In the genomic region with DNA sequence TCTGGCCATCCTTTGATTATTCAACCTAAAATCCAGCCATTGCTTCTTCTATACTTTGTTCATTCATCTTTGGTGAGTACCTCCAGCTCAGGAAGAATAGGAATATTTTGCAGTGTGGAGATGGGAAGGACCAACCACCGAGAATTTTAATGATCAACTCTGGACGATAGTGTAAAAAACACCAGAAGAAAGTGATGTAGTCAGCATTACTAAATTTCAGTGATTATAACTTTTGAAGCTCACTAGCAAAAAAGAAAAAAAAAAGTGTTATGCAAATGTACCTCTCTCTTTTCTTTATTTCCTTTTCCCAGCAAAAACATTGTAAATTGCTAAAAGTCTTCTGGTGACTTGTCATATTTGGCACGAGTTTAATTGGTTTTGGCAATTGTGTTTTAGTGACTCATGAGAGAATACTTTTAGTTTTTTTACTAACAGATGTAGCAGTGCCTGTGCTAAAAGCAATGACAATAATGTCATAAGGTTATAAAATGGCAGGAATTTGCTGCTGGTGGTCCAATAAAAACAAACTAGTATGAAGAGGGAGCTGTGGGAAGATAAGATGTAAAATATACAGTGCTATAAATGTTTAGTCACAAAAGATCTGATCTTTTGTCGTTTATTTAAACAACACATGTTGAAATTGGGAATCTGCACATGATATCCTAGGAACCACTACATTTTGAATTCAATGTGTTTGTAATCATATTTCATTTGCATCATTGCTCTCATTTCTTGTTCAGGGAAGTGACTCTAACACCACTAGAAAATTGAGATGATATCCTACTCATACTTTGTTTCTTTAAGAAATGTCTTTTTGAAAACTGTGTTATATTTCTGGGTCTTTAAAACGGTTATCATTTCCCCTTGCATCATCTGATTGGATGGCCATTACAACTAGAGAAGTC, we compare ENCODE assay signal across 13 cellular contexts.
DNase-seq lines count a peak whose midpoint lies in the region; ATAC-seq, FAIRE-seq and TF ChIP-seq lines count a peak whose summit lies in the region.
"Had no signal": no experiment of that assay in that cellular context is flagged by ENCODE, and none has a peak within 500 bp of the region (broad histone marks: within the 10 kb centered on the region; RNA-seq: fewer than 3 reads in every experiment).

No MANE protein-coding gene starts in this region.

- H3K4me3 ChIP-seq in AG04450 (ENCODE audit: low read depth, low read length) (no peak overlapping the region), mesenchymal stem cell (ENCODE audit: insufficient read depth in 1 of 2, low read depth in 1 of 2, low read length in 2 of 2) (no peak overlapping the region)
- H3K4me3 ChIP-seq: colonic mucosa had no signal

- H3K18ac ChIP-seq in mesenchymal stem cell (ENCODE audit: low read depth in 1 of 2, low read length in 2 of 2), result no peak overlapping the region

- no peak for ATAC-seq in HG03439 (IDR thresholded peaks at IDR 0.05; ENCODE audit: unreplicated experiment)

- H2BK12ac ChIP-seq in mesenchymal stem cell (ENCODE audit: low read length in 2 of 2), result no peak overlapping the region

- no peak overlapping the region for H2AK5ac ChIP-seq in mesenchymal stem cell (ENCODE audit: low read length, severe bottlenecking)

- WGBS in mesenchymal stem cell, result 51% methylated on average over 3 of the region's 5 CpGs

- H2BK120ac ChIP-seq in mesenchymal stem cell (ENCODE audit: low read depth, low read length), result no peak overlapping the region

- peak; percentile 100 for FAIRE-seq in endometrium (lab: Jason Lieb, UNC)
- FAIRE-seq: GM12892 had no signal

- no peaks in the 10 kb centered on the region for H3K36me3 ChIP-seq in mesenchymal stem cell (ENCODE audit: control insufficient read depth in 1 of 2, insufficient read depth in 2 of 2, low read depth in 1 of 2, low read length in 2 of 2)
- H3K36me3 ChIP-seq: colonic mucosa had no signal

- peak overlapping the region; percentile 84 for H3K27ac ChIP-seq in AG04450 (ENCODE audit: low read depth, low read length)
- peak overlapping the region; percentile 28 for H3K27ac ChIP-seq in mesenchymal stem cell (ENCODE audit: low read length, poor library complexity, severe bottlenecking)
- H3K27ac ChIP-seq: colonic mucosa had no signal

- POLR2A ChIA-PET in AG04450 (lab: Yijun Ruan, JAX), result interaction anchor here (0.7 to 1.5 kb wide), 4 partner anchors 12 to 28 kb away, joined by 3 to 4 read pairs (median 3); no protein-coding TSS in a partner anchor

- H3K9ac ChIP-seq in mesenchymal stem cell (ENCODE audit: low read length), result no peak overlapping the region

- H3K27me3 ChIP-seq in AG04450 (ENCODE audit: control insufficient read depth, insufficient read depth, low read length), result no peaks in the 10 kb centered on the region
- H3K27me3 ChIP-seq in mesenchymal stem cell (ENCODE audit: control insufficient read depth in 1 of 2, insufficient read depth in 1 of 2, low read length in 2 of 2), result no peaks in the 10 kb centered on the region
- H3K27me3 ChIP-seq: colonic mucosa had no signal

- no peaks in the 10 kb centered on the region for H3K79me1 ChIP-seq in mesenchymal stem cell (replicated peaks; ENCODE audit: low read length, poor library complexity, severe bottlenecking)

- H3K4me2 ChIP-seq in mesenchymal stem cell (ENCODE audit: low read length, poor library complexity, severe bottlenecking), result no peak overlapping the region

- no peaks in the 10 kb centered on the region for H3K9me3 ChIP-seq in AG04450 (ENCODE audit: control insufficient read depth, insufficient read depth, low read length)
- no peaks in the 10 kb centered on the region for H3K9me3 ChIP-seq in mesenchymal stem cell (ENCODE audit: control insufficient read depth, low read length)
- H3K9me3 ChIP-seq: colonic mucosa had no signal

- H4K91ac ChIP-seq in mesenchymal stem cell (ENCODE audit: low read length), result no peak overlapping the region

- no peak for TF ChIP-seq CTCF in AG04450 (IDR thresholded peaks at IDR 0.05; ENCODE audit: low read depth, low read length)

- peaks cover 2% of the 10 kb centered on the region for H3K4me1 ChIP-seq in mesenchymal stem cell (ENCODE audit: control insufficient read depth, insufficient read depth, low read depth, low read length)
- H3K4me1 ChIP-seq: colonic mucosa had no signal

- H2BK15ac ChIP-seq in mesenchymal stem cell (ENCODE audit: low read depth, poor library complexity, severe bottlenecking), result no peak overlapping the region

- CTCF ChIA-PET in AG04450 (lab: Charles Lee), result interaction anchor here (0.7 kb wide), 1 partner anchor 516 kb away, joined by 3 read pairs; no protein-coding TSS in a partner anchor

- no peak overlapping the region for H2BK5ac ChIP-seq in mesenchymal stem cell (ENCODE audit: low read depth, low read length, poor library complexity, severe bottlenecking)

- peak; percentile 91 for DNase-seq in AG04450 (ENCODE audit: low read depth, low spot score)
- peak; percentile 70 for DNase-seq in LoVo (ENCODE audit: low spot score)
- peak; percentile 61 for DNase-seq in mesenchymal stem cell
- no peak for DNase-seq in NCI-H1436 treated with DMSO at 0.1 percent for 48 hours (lab: John Stamatoyannopoulos, UW)
- no peak for DNase-seq in MV-4-11 (lab: John Stamatoyannopoulos, UW)
- no peak for DNase-seq in activated naive CD4-positive, alpha-beta T cell treated with anti-CD3 and anti-CD28 coated beads, Interleukin-2, amount 50 U/mL, for 16 hours
- DNase-seq: CD4-positive, CD25-positive, alpha-beta regulatory T cell; colonic mucosa; Kasumi-1; NCI-H748 treated with DMSO at 0.1 percent for 48 hours had no signal

- H3K23ac ChIP-seq in mesenchymal stem cell (ENCODE audit: low read length in 2 of 2), result no peak overlapping the region

- H3K4ac ChIP-seq in mesenchymal stem cell (ENCODE audit: low read depth in 1 of 2, low read length in 2 of 2), result peak overlapping the region in 1 of 2 experiments; percentile 57

- no peak overlapping the region for H2AFZ ChIP-seq in mesenchymal stem cell (ENCODE audit: low read depth, low read length)

- no peak overlapping the region for H3K14ac ChIP-seq in mesenchymal stem cell (ENCODE audit: low read length in 2 of 2)

- no peak overlapping the region for H4K8ac ChIP-seq in mesenchymal stem cell (ENCODE audit: low read length)

Comparison
In these comparisons a context has a peak if more than half of its experiments do, and no peak if none do; other contexts are left out.
1. DNase-seq: peak in AG04450 (single experiment), LoVo (single experiment) and mesenchymal stem cell (single experiment); none in NCI-H1436 treated with DMSO at 0.1 percent for 48 hours (single experiment), MV-4-11 (single experiment) and activated naive CD4-positive, alpha-beta T cell treated with anti-CD3 and anti-CD28 coated beads, Interleukin-2, amount 50 U/mL, for 16 hours (single experiment).